ENCODE assay signal across 19 cellular contexts in the genomic region with DNA sequence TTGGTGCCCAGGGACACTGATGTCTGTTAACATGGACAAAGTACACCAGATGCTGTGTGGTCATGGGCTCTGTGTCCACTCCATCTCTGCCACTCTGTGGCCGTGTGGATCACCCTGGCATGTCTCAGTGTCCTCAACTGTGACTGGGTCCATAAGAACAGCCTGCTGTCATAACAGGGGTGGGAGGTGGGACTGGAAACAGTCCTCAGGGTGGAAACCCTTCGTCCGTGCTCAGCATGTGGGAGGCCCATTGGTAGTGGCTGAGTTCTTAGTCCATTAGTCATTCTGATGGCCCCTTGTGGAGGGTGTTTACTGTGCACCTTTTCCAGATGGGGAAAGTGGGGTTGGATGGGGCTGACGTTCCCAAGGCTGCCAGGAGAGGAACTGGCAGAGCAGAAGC. TPM values are rescaled to one million over a fixed set of nuclear protein-coding genes. Genes with fewer than 3 reads are reported as not detected.
DNase-seq lines count a peak whose midpoint lies in the region; ATAC-seq and TF ChIP-seq lines count a peak whose summit lies in the region.
"Had no signal": no experiment of that assay in that cellular context is flagged by ENCODE, and none has a peak within 500 bp of the region (broad histone marks: within the 10 kb centered on the region; RNA-seq: fewer than 3 reads in every experiment).

No MANE protein-coding gene starts in this region.

- DNase-seq in ACHN (peak; percentile 61), HEK293T (ENCODE audit: extremely low spot score) (no peak), SK-N-SH (no peak), iris pigment epithelial cell (ENCODE audit: low read depth) (peak; percentile 69)
- DNase-seq: activated CD4-positive, CD25-positive, alpha-beta regulatory T cell; activated effector memory CD4-positive, alpha-beta T cell treated with anti-CD3 and anti-CD28 coated beads, Interleukin-2, amount 50 U/mL, for 16 hours; dermis blood vessel endothelial cell; GF-D8; glutamatergic neuron; GOT3; mesendoderm; stimulated activated CD4-positive, alpha-beta T cell treated with anti-CD3 and anti-CD28 coated beads, Interleukin-15, amount 100 ng/mL, for 24 hours; stimulated activated naive CD8-positive, alpha-beta T cell treated with anti-CD3 and anti-CD28 coated beads, Interleukin-15, amount 100 ng/mL, for 72 hours had no signal

- no peak overlapping the region for H2AFZ ChIP-seq in SK-N-SH (ENCODE audit: low read depth)

- no peak overlapping the region for H3K9ac ChIP-seq in SK-N-SH

- no peak overlapping the region for H3K4me2 ChIP-seq in SK-N-SH

- no peak for TF ChIP-seq EP300 in SK-N-SH (IDR thresholded peaks at IDR 0.05; ENCODE audit: borderline replicate concordance in 1 of 2, low read depth in 1 of 2, low read length in 1 of 2)

- POLR2A ChIA-PET in HEK293T (lab: Yijun Ruan, JAX), result interaction anchor here (1.5 kb wide), 1 partner anchor 10 kb away, joined by 3 read pairs; no protein-coding TSS in a partner anchor
- POLR2A ChIA-PET in SK-N-SH (lab: Yijun Ruan, JAX), result no interaction called here

- no peak overlapping the region for H3K4me3 ChIP-seq in SK-N-SH (ENCODE audit: low read depth in 2 of 2, low read length in 1 of 2)
- H3K4me3 ChIP-seq: ascending aorta, vagina had no signal

- H3K79me2 ChIP-seq in SK-N-SH (ENCODE audit: insufficient read depth), result peaks cover 3% of the 10 kb centered on the region

- no peak overlapping the region; a peak in 1 of 4 replicates for H3K27ac ChIP-seq in SK-N-SH (ENCODE audit: low read depth in 2 of 2, low read length in 1 of 2)
- H3K27ac ChIP-seq: ascending aorta, vagina had no signal

- ATAC-seq in HG02970 (IDR thresholded peaks at IDR 0.05; ENCODE audit: low FRiP score, unreplicated experiment) (no peak), GM19023 (IDR thresholded peaks at IDR 0.05; ENCODE audit: unreplicated experiment) (no peak), GM21360 (IDR thresholded peaks at IDR 0.05; ENCODE audit: unreplicated experiment) (no peak)
- no peak for ATAC-seq in activated CD4-positive, CD25-positive, alpha-beta regulatory T cell treated with anti-CD3 and anti-CD28 coated beads, Interleukin-2, amount 50 U/mL, for 24 hours
- ATAC-seq: stimulated activated naive CD8-positive, alpha-beta T cell treated with anti-CD3 and anti-CD28 coated beads, Interleukin-15, amount 100 ng/mL, for 72 hours had no signal

- no peaks in the 10 kb centered on the region for H3F3A ChIP-seq in SK-N-SH (replicated peaks; ENCODE audit: insufficient read depth)

- CTCF ChIA-PET in HEK293T (lab: Yijun Ruan, JAX), result no interaction called here
- CTCF ChIA-PET in SK-N-SH (lab: Yijun Ruan, JAX), result interaction anchor here (1.4 kb wide), 1 partner anchor 8 kb away, joined by 5 read pairs; no protein-coding TSS in a partner anchor

- WGBS in SK-N-SH (ENCODE audit: low lambda C conversion rate), result 23% methylated on average over 3 of the region's 4 CpGs

- no peak for TF ChIP-seq CTCF in SK-N-SH (IDR thresholded peaks at IDR 0.05)

- TF ChIP-seq RAD21 in SK-N-SH (IDR thresholded peaks at IDR 0.05; ENCODE audit: low read length), result no peak

- H3K9me3 ChIP-seq in SK-N-SH, result no peaks in the 10 kb centered on the region
- H3K9me3 ChIP-seq: ascending aorta, vagina had no signal

- no peaks in the 10 kb centered on the region for H3K9me2 ChIP-seq in SK-N-SH

- H4K20me1 ChIP-seq in SK-N-SH (ENCODE audit: insufficient read depth), result no peaks in the 10 kb centered on the region

- H3K36me3 ChIP-seq in SK-N-SH (replicated peaks in 1 of 2; ENCODE audit: control insufficient read depth in 1 of 2, insufficient read depth in 2 of 2, low read length in 1 of 2), result peaks cover 0 to 12% of the 10 kb centered on the region in 2 experiments
- H3K36me3 ChIP-seq: vagina had no signal

- no peaks in the 10 kb centered on the region; a peak in 1 of 4 replicates for H3K4me1 ChIP-seq in SK-N-SH (ENCODE audit: control insufficient read depth in 1 of 2, insufficient read depth in 2 of 2, low read depth in 1 of 2, low read length in 1 of 2)
- H3K4me1 ChIP-seq: ascending aorta, vagina had no signal

- H3K27me3 ChIP-seq in SK-N-SH (ENCODE audit: insufficient read depth), result no peaks in the 10 kb centered on the region
- H3K27me3 ChIP-seq: ascending aorta, vagina had no signal

- in situ Hi-C loops in ACHN (cut with HindIII; ENCODE audit: low pct_ligation_motif_present, low pct_unique_long_range_greater_than_20kb, low sequenced_read_pairs), result no loop called here

TF ChIP-seq in HEK293T, 16 proteins besides CTCF, POLR2A, EP300 and RAD21:
- TF ChIP-seq CTBP1 (IDR thresholded peaks at IDR 0.05; ENCODE audit: borderline replicate concordance), result no peak
- 0 out of 2 replicates have a peak, but pooled peaks have one; percentile 17 for TF ChIP-seq L3MBTL2 (conservative IDR thresholded peaks at IDR 0.05)

TF ChIP-seq in SK-N-SH, 30 proteins besides CTCF, POLR2A, EP300 and RAD21:
- TF ChIP-seq, protein P1, sequence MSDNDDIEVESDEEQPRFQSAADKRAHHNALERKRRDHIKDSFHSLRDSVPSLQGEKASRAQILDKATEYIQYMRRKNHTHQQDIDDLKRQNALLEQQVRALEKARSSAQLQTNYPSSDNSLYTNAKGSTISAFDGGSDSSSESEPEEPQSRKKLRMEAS (IDR thresholded peaks at IDR 0.05; ENCODE audit: low read depth), result peak; percentile 73
- TF ChIP-seq, protein P2, sequence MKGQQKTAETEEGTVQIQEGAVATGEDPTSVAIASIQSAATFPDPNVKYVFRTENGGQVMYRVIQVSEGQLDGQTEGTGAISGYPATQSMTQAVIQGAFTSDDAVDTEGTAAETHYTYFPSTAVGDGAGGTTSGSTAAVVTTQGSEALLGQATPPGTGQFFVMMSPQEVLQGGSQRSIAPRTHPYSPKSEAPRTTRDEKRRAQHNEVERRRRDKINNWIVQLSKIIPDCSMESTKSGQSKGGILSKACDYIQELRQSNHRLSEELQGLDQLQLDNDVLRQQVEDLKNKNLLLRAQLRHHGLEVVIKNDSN (IDR thresholded peaks at IDR 0.05; ENCODE audit: borderline replicate concordance, low read depth), result no peak

RNA-seq across cellular contexts. Expression of a gene that starts 12.8 kb away (rescaled TPM):
- 56.4 and 64.8 TPM in 2 replicates for polyA plus RNA-seq in SK-N-SH (2012; rRNA removed)
- 26.4 and 44.3 TPM in 2 replicates for polyA plus RNA-seq in SK-N-SH (2012; cell fraction: cytosol; rRNA removed)
- 29.4 and 41.7 TPM in 2 replicates for polyA plus RNA-seq in SK-N-SH (2012; cell fraction: nucleus; rRNA removed)

RNA-seq across cellular contexts. Expression of a gene that starts 15.9 kb away (rescaled TPM):
- 22.4 and 30.1 TPM in 2 replicates for polyA plus RNA-seq in SK-N-SH (2012; rRNA removed)
- polyA plus RNA-seq in SK-N-SH (2012; cell fraction: cytosol; rRNA removed), result 7.3 and 14.1 TPM in 2 replicates
- 102 and 122 TPM in 2 replicates for polyA plus RNA-seq in SK-N-SH (2012; cell fraction: nucleus; rRNA removed)

RNA-seq across cellular contexts. Expression of a gene that starts 37.8 kb away (rescaled TPM):
- not detected in 2 replicates for polyA plus RNA-seq in SK-N-SH (2012; rRNA removed)
- polyA plus RNA-seq in SK-N-SH (2012; cell fraction: cytosol; rRNA removed), result not detected in 2 replicates
- 0.18 and 0.26 TPM in 2 replicates for polyA plus RNA-seq in SK-N-SH (2012; cell fraction: nucleus; rRNA removed)

Comparison
In these comparisons a context has a peak if more than half of its experiments do, and no peak if none do; other contexts are left out.
1. DNase-seq: peak in ACHN (single experiment) and iris pigment epithelial cell (single experiment); none in HEK293T (single experiment) and SK-N-SH (single experiment).